8 cellular contexts compared by ENCODE assay signal in the genomic region with DNA sequence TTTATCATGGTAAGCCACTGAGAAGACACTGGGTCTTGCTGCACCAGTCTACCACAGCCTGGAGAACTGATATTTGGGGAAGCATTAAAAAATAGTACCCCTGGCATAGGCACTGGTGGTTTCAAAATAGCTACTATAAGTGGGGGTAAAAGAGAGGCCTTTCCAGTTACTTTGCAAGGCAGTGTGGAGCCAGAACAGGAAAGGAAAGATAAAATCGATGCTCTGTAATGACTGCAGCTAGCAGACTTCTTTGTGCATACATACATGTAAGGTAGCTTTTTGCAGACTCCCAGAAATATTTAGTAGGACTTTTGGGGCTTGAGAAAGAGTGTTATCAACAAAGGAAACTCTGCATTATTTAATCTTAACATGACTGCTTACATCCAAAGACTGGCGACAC. TPM values are rescaled to one million over a fixed set of nuclear protein-coding genes. Genes with fewer than 3 reads are reported as not detected.
"Had no signal": no experiment of that assay in that cellular context is flagged by ENCODE, and none has a peak within 500 bp of the region (broad histone marks: within the 10 kb centered on the region; RNA-seq: fewer than 3 reads in every experiment).

No MANE protein-coding gene starts in this region.

- FAIRE-seq: H54, HTR-8/SVneo, K562 had no signal

- H3K27ac Mint-ChIP-seq: H9 had no signal

- H3K4me3 ChIP-seq: K562 had no signal

- H3K4me3 Mint-ChIP-seq: H9 had no signal

- H3K9me3 Mint-ChIP-seq: H9 had no signal

- DNase-seq: GOT3, H9, KG1 had no signal

- ATAC-seq: K562 had no signal

RNA-seq across cellular contexts. Expression of gene ALDOB, which starts 31.3 kb away (rescaled TPM):
- total RNA-seq: H9, HT-29, IMR-90 had no signal
- polyA plus RNA-seq: IMR-90, K562 had no signal
